23 cellular contexts compared by ENCODE assay signal in the genomic region with DNA sequence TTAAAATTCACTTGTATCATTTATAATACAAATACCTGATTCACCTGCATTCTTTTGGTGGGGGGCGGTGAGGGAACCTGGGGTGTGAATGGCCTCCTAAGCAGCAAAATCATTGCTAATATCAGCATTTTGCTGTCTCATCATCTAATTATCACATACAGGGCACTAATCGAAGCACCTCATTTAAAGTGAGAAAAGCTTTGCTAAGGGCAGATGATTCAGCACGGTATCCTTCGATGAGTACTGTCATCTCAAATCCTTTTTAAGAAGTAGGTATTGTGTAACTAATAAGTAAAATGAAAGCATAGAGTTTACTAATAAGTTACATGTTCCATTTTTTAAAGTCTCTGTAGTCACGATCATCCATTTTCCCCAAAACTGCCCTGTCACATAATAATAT.
DNase-seq lines count a peak whose midpoint lies in the region; ATAC-seq, FAIRE-seq and TF ChIP-seq lines count a peak whose summit lies in the region.
"Had no signal": no experiment of that assay in that cellular context is flagged by ENCODE, and none has a peak within 500 bp of the region (broad histone marks: within the 10 kb centered on the region; RNA-seq: fewer than 3 reads in every experiment).

No MANE protein-coding gene starts in this region.

- ATAC-seq in GM19324 (IDR thresholded peaks at IDR 0.05; ENCODE audit: low FRiP score, unreplicated experiment) (peak; percentile 15), esophagus mucosa (peak; percentile 50)
- ATAC-seq: body of pancreas; left colon; naive thymus-derived CD4-positive, alpha-beta T cell; stimulated activated naive B cell treated with anti-CD40 and anti-IgM and Interleukin-4, amounts not matched to agents 10 μg/mL and 1 μg/mL and 100 μg/mL, for 72 hours had no signal

- H3K36me3 ChIP-seq in astrocyte (ENCODE audit: insufficient read depth, low read length) (no peaks in the 10 kb centered on the region), smooth muscle cell (ENCODE audit: low read depth) (no peaks in the 10 kb centered on the region)
- H3K36me3 ChIP-seq: BLaER1 treated with 17β-estradiol and CSF1 and Interleukin-3, amounts not matched to agents 10 nM and 100 nM; HAP-1 had no signal

- no peaks in the 10 kb centered on the region for H3F3A ChIP-seq in smooth muscle cell (ENCODE audit: low read depth)

- no peaks in the 10 kb centered on the region for H3K36me3 Mint-ChIP-seq in astrocyte (ENCODE audit: low read depth, unreplicated experiment)
- H3K36me3 Mint-ChIP-seq: activated naive CD8-positive, alpha-beta T cell; naive thymus-derived CD4-positive, alpha-beta T cell; stimulated activated naive B cell treated with anti-CD40 and anti-IgM and Interleukin-4, amounts not matched to agents 10 μg/mL and 1 μg/mL and 100 μg/mL, for 72 hours had no signal

- H3K9ac ChIP-seq in astrocyte (ENCODE audit: low read length): no peak overlapping the region
- H3K9ac ChIP-seq in smooth muscle cell (ENCODE audit: low read depth): no peak overlapping the region
- H3K9ac ChIP-seq: BLaER1 treated with 17β-estradiol and CSF1 and Interleukin-3, amounts not matched to agents 10 nM and 100 nM had no signal

- no peak overlapping the region for H3K4me3 Mint-ChIP-seq in astrocyte (ENCODE audit: unreplicated experiment)
- H3K4me3 Mint-ChIP-seq: activated naive CD8-positive, alpha-beta T cell; naive thymus-derived CD4-positive, alpha-beta T cell had no signal

- H3K27ac ChIP-seq in astrocyte (ENCODE audit: low read depth, low read length) (peak overlapping the region; percentile 28), smooth muscle cell (ENCODE audit: low read depth) (peak overlapping the region; percentile 65)
- H3K27ac ChIP-seq: body of pancreas, PC-9 had no signal

- no peaks in the 10 kb centered on the region for H3K9me3 Mint-ChIP-seq in astrocyte (ENCODE audit: unreplicated experiment)
- H3K9me3 Mint-ChIP-seq: stimulated activated naive B cell treated with anti-CD40 and anti-IgM and Interleukin-4, amounts not matched to agents 10 μg/mL and 1 μg/mL and 100 μg/mL, for 72 hours had no signal

- H3K4me1 ChIP-seq in astrocyte (ENCODE audit: insufficient read depth, low read length) (peaks cover 15% of the 10 kb centered on the region), smooth muscle cell (ENCODE audit: low read depth) (peaks cover 39% of the 10 kb centered on the region)
- H3K4me1 ChIP-seq: body of pancreas had no signal

- H3K9me3 ChIP-seq in astrocyte (ENCODE audit: insufficient read depth, low read depth, low read length) (no peaks in the 10 kb centered on the region), smooth muscle cell (replicated peaks; ENCODE audit: low read depth) (no peaks in the 10 kb centered on the region)
- H3K9me3 ChIP-seq: BLaER1 treated with 17β-estradiol and CSF1 and Interleukin-3, amounts not matched to agents 10 nM and 100 nM; body of pancreas; HAP-1 had no signal

- no peak for FAIRE-seq in astrocyte (lab: Jason Lieb, UNC)
- FAIRE-seq: colon had no signal

- H3K79me2 ChIP-seq in astrocyte (ENCODE audit: insufficient read depth, low read length): no peaks in the 10 kb centered on the region
- H3K79me2 ChIP-seq in smooth muscle cell (ENCODE audit: low read depth): peaks cover 3% of the 10 kb centered on the region

- H4K20me1 ChIP-seq in astrocyte (ENCODE audit: insufficient read depth, low read length) (no peaks in the 10 kb centered on the region), smooth muscle cell (ENCODE audit: low read depth) (no peaks in the 10 kb centered on the region)
- H4K20me1 ChIP-seq: BLaER1 treated with 17β-estradiol and CSF1 and Interleukin-3, amounts not matched to agents 10 nM and 100 nM had no signal

- H3K27ac Mint-ChIP-seq in astrocyte (ENCODE audit: unreplicated experiment): no peak overlapping the region
- H3K27ac Mint-ChIP-seq: activated naive CD8-positive, alpha-beta T cell; naive thymus-derived CD4-positive, alpha-beta T cell; stimulated activated naive B cell treated with anti-CD40 and anti-IgM and Interleukin-4, amounts not matched to agents 10 μg/mL and 1 μg/mL and 100 μg/mL, for 72 hours had no signal

- no peak for DNase-seq in astrocyte (ENCODE audit: low read depth)
- DNase-seq in smooth muscle cell (lab: John Stamatoyannopoulos, UW; ENCODE audit: unreplicated experiment): no peak
- no peak for DNase-seq in NCI-H187 (lab: John Stamatoyannopoulos, UW)
- no peak for DNase-seq in GM20000 (ENCODE audit: low spot score)
- DNase-seq in SW 1271 (lab: John Stamatoyannopoulos, UW): no peak
- DNase-seq: activated CD4-positive, alpha-beta T cell treated with anti-CD3 and anti-CD28 coated beads, Interleukin-2, amount 50 U/mL, for 48 hours; activated CD8-positive, alpha-beta memory T cell treated with anti-CD3 and anti-CD28 coated beads, Interleukin-2, amount 50 U/mL, for 4 hours; left colon; naive thymus-derived CD4-positive, alpha-beta T cell; NCI-H1105; NCI-H2081; NCI-H345; PC-9; Right ventricle myocardium superior; stimulated activated CD4-positive, alpha-beta T cell treated with anti-CD3 and anti-CD28 coated beads, Interleukin-4, amount 100 ng/mL, for 1 hour; stimulated activated naive B cell treated with anti-CD40 and anti-IgM and Interleukin-4, amounts not matched to agents 10 μg/mL and 1 μg/mL and 100 μg/mL, for 72 hours had no signal

- H3K27me3 Mint-ChIP-seq in astrocyte (ENCODE audit: low read depth, unreplicated experiment): no peaks in the 10 kb centered on the region
- H3K27me3 Mint-ChIP-seq: activated naive CD8-positive, alpha-beta T cell; stimulated activated naive B cell treated with anti-CD40 and anti-IgM and Interleukin-4, amounts not matched to agents 10 μg/mL and 1 μg/mL and 100 μg/mL, for 72 hours had no signal

- H2AFZ ChIP-seq in astrocyte (ENCODE audit: low read depth, low read length) (no peak overlapping the region), smooth muscle cell (ENCODE audit: low read depth) (no peak overlapping the region)
- H2AFZ ChIP-seq: PC-9 had no signal

- H3K4me1 Mint-ChIP-seq in astrocyte (ENCODE audit: low read depth, unreplicated experiment): peaks cover 16% of the 10 kb centered on the region
- H3K4me1 Mint-ChIP-seq: naive thymus-derived CD4-positive, alpha-beta T cell had no signal

- H3K27me3 ChIP-seq in astrocyte (ENCODE audit: insufficient read depth, low read length): no peaks in the 10 kb centered on the region
- H3K27me3 ChIP-seq in smooth muscle cell (ENCODE audit: low read depth): no peaks in the 10 kb centered on the region
- H3K27me3 ChIP-seq: BLaER1 treated with 17β-estradiol and CSF1 and Interleukin-3, amounts not matched to agents 10 nM and 100 nM; body of pancreas had no signal

- 67% methylated on average over 5 of the region's 5 CpGs for WGBS in smooth muscle cell (ENCODE audit: low lambda C conversion rate)

- TF ChIP-seq CTCF in astrocyte (IDR thresholded peaks at IDR 0.05; ENCODE audit: insufficient read depth, low read depth, low read length): no peak
- no peak for TF ChIP-seq CTCF in smooth muscle cell (IDR thresholded peaks at IDR 0.05; ENCODE audit: borderline replicate concordance, insufficient read depth, poor library complexity, severe bottlenecking)
- TF ChIP-seq CTCF in GM20000 (IDR thresholded peaks at IDR 0.05; ENCODE audit: extremely low read depth, missing control alignments): no peak

- H3K4me3 ChIP-seq in astrocyte (ENCODE audit: insufficient read depth, low read depth, low read length) (no peak overlapping the region), smooth muscle cell (no peak overlapping the region)
- H3K4me3 ChIP-seq: BLaER1 treated with 17β-estradiol and CSF1 and Interleukin-3, amounts not matched to agents 10 nM and 100 nM; body of pancreas; HAP-1; PC-9 had no signal

- peak overlapping the region; percentile 48 for H3K4me2 ChIP-seq in astrocyte (ENCODE audit: low read length)
- H3K4me2 ChIP-seq in smooth muscle cell: peak overlapping the region; percentile 49
- H3K4me2 ChIP-seq: PC-9 had no signal
